In the genomic region with DNA sequence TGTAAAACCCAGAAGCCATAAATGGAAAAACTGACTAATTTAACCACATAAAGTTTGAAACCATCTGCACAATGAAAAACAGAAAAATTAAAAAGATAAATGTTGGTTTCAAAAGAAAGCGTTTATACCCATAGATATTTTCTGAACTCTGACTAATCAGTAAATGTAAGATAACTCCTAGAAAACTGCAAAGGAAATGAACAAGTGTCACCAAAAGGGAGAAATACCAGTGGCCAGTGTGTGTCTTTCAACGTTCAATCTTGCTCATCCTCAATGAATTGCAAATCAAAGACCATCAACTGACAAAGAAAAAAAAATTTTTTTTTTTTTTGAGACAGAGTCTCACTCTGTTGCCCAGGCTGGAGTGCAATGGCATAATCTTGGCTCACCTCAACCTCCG, we compare ENCODE assay signal across 22 cellular contexts.
"Had no signal": no experiment of that assay in that cellular context is flagged by ENCODE, and none has a peak within 500 bp of the region (broad histone marks: within the 10 kb centered on the region; RNA-seq: fewer than 3 reads in every experiment).

No MANE protein-coding gene starts in this region.

- DNase-seq: islet precursor cell; left ventricle myocardium inferior; mesendoderm; naive B cell; natural killer cell; nephron progenitor cell; occipital lobe; ovary; right lobe of liver; stimulated activated CD4-positive, alpha-beta T cell treated with anti-CD3 and anti-CD28 coated beads, Interleukin-1b, Interleukin-23, amount 100 ng/mL, for 48 hours; stimulated activated CD4-positive, alpha-beta T cell treated with anti-CD3 and anti-CD28 coated beads, Interleukin-2, amount 100 ng/mL, for 48 hours; stimulated activated CD4-positive, alpha-beta T cell treated with anti-CD3 and anti-CD28 coated beads, Interleukin-4, amount 100 ng/mL, for 4 hours; stimulated activated CD8-positive, alpha-beta memory T cell treated with anti-CD3 and anti-CD28 coated beads, Interleukin-4, amount 100 ng/mL, for 48 hours; stimulated activated naive B cell treated with anti-CD40 and anti-IgM and Interleukin-4, amounts not matched to agents 10 μg/mL and 1 μg/mL and 100 μg/mL, for 72 hours; stomach; testis; thyroid gland; transverse colon; upper lobe of left lung had no signal

- H3K4me3 Mint-ChIP-seq: mesothelial cell of epicardium; naive B cell; natural killer cell; nephron progenitor cell; neural progenitor cell; stimulated activated naive B cell treated with anti-CD40 and anti-IgM and Interleukin-4, amounts not matched to agents 10 μg/mL and 1 μg/mL and 100 μg/mL, for 72 hours had no signal

- ATAC-seq: natural killer cell; right lobe of liver; stimulated activated naive B cell treated with anti-CD40 and anti-IgM and Interleukin-4, amounts not matched to agents 10 μg/mL and 1 μg/mL and 100 μg/mL, for 72 hours had no signal

- H3K4me1 Mint-ChIP-seq: naive B cell, neural progenitor cell had no signal

- H3K27ac Mint-ChIP-seq: mesothelial cell of epicardium; naive B cell; natural killer cell; nephron progenitor cell; neural progenitor cell; progenitor cell of endocrine pancreas; stimulated activated naive B cell treated with anti-CD40 and anti-IgM and Interleukin-4, amounts not matched to agents 10 μg/mL and 1 μg/mL and 100 μg/mL, for 72 hours had no signal

- H3K9me3 Mint-ChIP-seq: mesothelial cell of epicardium; naive B cell; natural killer cell; nephron progenitor cell; neural progenitor cell; stimulated activated naive B cell treated with anti-CD40 and anti-IgM and Interleukin-4, amounts not matched to agents 10 μg/mL and 1 μg/mL and 100 μg/mL, for 72 hours had no signal

- H3K36me3 Mint-ChIP-seq: mesothelial cell of epicardium; naive B cell; natural killer cell; neural progenitor cell; stimulated activated naive B cell treated with anti-CD40 and anti-IgM and Interleukin-4, amounts not matched to agents 10 μg/mL and 1 μg/mL and 100 μg/mL, for 72 hours had no signal
